Comparison of ENCODE assay signal across 8 cellular contexts in genomic region chrY:19744381-19745378, GRCh38. TPM values are rescaled to one million over a fixed set of nuclear protein-coding genes. Genes with fewer than 3 reads are reported as not detected.
A peak's percentile ranks its signal among the peaks of the same experiment; 100 is the strongest.
DNase-seq lines count a peak whose midpoint lies in the region; TF ChIP-seq lines count a peak whose summit lies in the region.

Gene KDM5D, minus strand, starts transcription at chrY:19744726. Its CDS starts 192 bp downstream, at chrY:19744534.

- intact Hi-C loops in lower leg skin (cut with DNase I; ENCODE audit: low total_unique reads) = no loop called here
- intact Hi-C loops in testis (cut with DNase I; ENCODE audit: low total_unique reads) = no loop called here
- intact Hi-C loops in Calu3 (cut with micrococcal nuclease; ENCODE audit: unreplicated experiment) = no loop called here

- no peak for TF ChIP-seq CTCF in lower leg skin (IDR thresholded peaks at IDR 0.05)
- no peak for TF ChIP-seq CTCF in testis (IDR thresholded peaks at IDR 0.05)
- TF ChIP-seq CTCF in Calu3 (IDR thresholded peaks at IDR 0.05; ENCODE audit: unreplicated experiment) = no peak

- WGBS in lower leg skin, 2 donors = 0% methylated on average over 50 of the region's 52 CpGs; no CpG with 5 or more reads in 1 of the 2 donors
- WGBS in testis, 2 donors = 0 to 1% methylated on average over 35 to 52 of the region's 52 CpGs

- in situ Hi-C loops in HAP-1 (cut with MboI; ENCODE audit: low sequenced_read_pairs) = no loop called here

- peaks cover 17% of the 10 kb centered on the region for H3K4me1 Mint-ChIP-seq in activated naive CD8-positive, alpha-beta T cell treated with anti-CD3 and anti-CD28 coated beads for 36 hours
- no peaks in the 10 kb centered on the region for H3K4me1 Mint-ChIP-seq in Calu3 (ENCODE audit: low read depth, unreplicated experiment)

- peaks cover 32% of the 10 kb centered on the region for H3K36me3 Mint-ChIP-seq in activated naive CD8-positive, alpha-beta T cell treated with anti-CD3 and anti-CD28 coated beads for 36 hours
- H3K36me3 Mint-ChIP-seq in Calu3 (ENCODE audit: insufficient read depth, unreplicated experiment) = no peaks in the 10 kb centered on the region

- H3K4me3 ChIP-seq in lower leg skin (ENCODE audit: low read depth, poor library complexity, severe bottlenecking) (peak within 1 kb of the TSS; percentile 20), testis (peak within 1 kb of the TSS; percentile 67 to 72), HAP-1 (no peak within 1 kb of the TSS)

- CTCF ChIA-PET in Calu3 (lab: Charles Lee) = no interaction called here

- H3K27me3 Mint-ChIP-seq in activated naive CD8-positive, alpha-beta T cell treated with anti-CD3 and anti-CD28 coated beads for 36 hours = peaks cover 3% of the 10 kb centered on the region
- H3K27me3 Mint-ChIP-seq in Calu3 (ENCODE audit: unreplicated experiment) = no peaks in the 10 kb centered on the region

- no peaks in the 10 kb centered on the region for H3K4me1 ChIP-seq in testis
- no peaks in the 10 kb centered on the region for H3K4me1 ChIP-seq in HAP-1

- peak within 1 kb of the TSS; percentile 91 for H3K27ac Mint-ChIP-seq in activated naive CD8-positive, alpha-beta T cell treated with anti-CD3 and anti-CD28 coated beads for 36 hours
- H3K27ac Mint-ChIP-seq in Calu3 (ENCODE audit: unreplicated experiment) = no peak within 1 kb of the TSS

- H3K36me3 ChIP-seq in testis (ENCODE audit: low read depth, missing control alignments) = no peaks in the 10 kb centered on the region
- H3K36me3 ChIP-seq in HAP-1 (replicated peaks) = no peaks in the 10 kb centered on the region

- peak within 1 kb of the TSS; percentile 85 for H3K4me3 Mint-ChIP-seq in activated naive CD8-positive, alpha-beta T cell treated with anti-CD3 and anti-CD28 coated beads for 36 hours
- H3K4me3 Mint-ChIP-seq in Calu3 (ENCODE audit: low read depth, unreplicated experiment) = no peak within 1 kb of the TSS

- peaks cover 3% of the 10 kb centered on the region for H3K9me3 Mint-ChIP-seq in activated naive CD8-positive, alpha-beta T cell treated with anti-CD3 and anti-CD28 coated beads for 36 hours
- no peaks in the 10 kb centered on the region for H3K9me3 Mint-ChIP-seq in Calu3 (ENCODE audit: low read depth, unreplicated experiment)

- TF ChIP-seq POLR2A in lower leg skin (IDR thresholded peaks at IDR 0.05) (no peak), testis (IDR thresholded peaks at IDR 0.05) (no peak)

- peak; percentile 18 for DNase-seq in NK-92 treated with Interleukin-12 subunit alpha and Interleukin-12 subunit beta, amount 100 ng/mL, for 24 hours (lab: John Stamatoyannopoulos, UW)
- DNase-seq in NK-92 (lab: John Stamatoyannopoulos, UW; ENCODE audit: unreplicated experiment) (no peak), NCI-H2171 treated with DMSO at 0.1 percent for 48 hours (lab: John Stamatoyannopoulos, UW) (peak; percentile 87), lower leg skin (ENCODE audit: low spot score in 2 of 2) (peak in 1 of 2 donors; percentile 29), testis (peak; percentile 78), HAP-1 (ENCODE audit: low spot score in 2 of 2) (no peak), Calu3 (no peak)
- DNase-seq in activated naive CD8-positive, alpha-beta T cell treated with anti-CD3 and anti-CD28 coated beads for 36 hours = peak; percentile 60

- BruUV-seq in Calu3 (replicated peaks; lab: Mats Ljungman, UMichigan) = no TSS peak

- H3K27me3 ChIP-seq in testis (no peaks in the 10 kb centered on the region), HAP-1 (ENCODE audit: low read depth) (no peaks in the 10 kb centered on the region)

- peak within 1 kb of the TSS; percentile 93 for H3K27ac ChIP-seq in testis

- H3K9me3 ChIP-seq in testis (no peaks in the 10 kb centered on the region), HAP-1 (no peaks in the 10 kb centered on the region)

RNA-seq across cellular contexts. Expression of gene KDM5D, which starts in this region (rescaled TPM):
- 10 to 100 TPM; 23.0 to 25.3 TPM for total RNA-seq in activated naive CD8-positive, alpha-beta T cell treated with anti-CD3 and anti-CD28 coated beads for 36 hours
- total RNA-seq in lower leg skin = 10 to 100 TPM in 2 of 4 donors, under 1 TPM in 1, not detected in 1; 0.30 to 40.2 (median 30.3) TPM
- 10 to 100 TPM; 81.6 to 89.8 TPM for total RNA-seq in testis
- polyA plus RNA-seq in testis (ENCODE audit: insufficient read depth, low read depth, low replicate concordance) = 29.8 TPM
- not detected in 2 replicates for total RNA-seq in Calu3 (2022)

Comparison
In these comparisons a context has a peak if more than half of its experiments do, and no peak if none do; other contexts are left out.
1. DNase-seq: peak in NK-92 treated with Interleukin-12 subunit alpha and Interleukin-12 subunit beta, amount 100 ng/mL, for 24 hours (single experiment), NCI-H2171 treated with DMSO at 0.1 percent for 48 hours (single experiment), activated naive CD8-positive, alpha-beta T cell treated with anti-CD3 and anti-CD28 coated beads for 36 hours (single experiment) and testis (single experiment); none in NK-92 (single experiment), HAP-1 (0 of 2) and Calu3 (single experiment).